ENCODE assay signal across 19 cellular contexts in genomic region chr5:136809382-136809781, GRCh38.
DNase-seq lines count a peak whose midpoint lies in the region; ATAC-seq and TF ChIP-seq lines count a peak whose summit lies in the region.
"Had no signal": no experiment of that assay in that cellular context is flagged by ENCODE, and none has a peak within 500 bp of the region (broad histone marks: within the 10 kb centered on the region; RNA-seq: fewer than 3 reads in every experiment).

No MANE protein-coding gene starts in this region.

- no peak for TF ChIP-seq POLR2A in IMR-90 (IDR thresholded peaks at IDR 0.05; ENCODE audit: low read depth, low read length)

- TF ChIP-seq RAD21 in IMR-90 (IDR thresholded peaks at IDR 0.05; ENCODE audit: low read length), result no peak

- no peak overlapping the region for H3K23ac ChIP-seq in IMR-90 (ENCODE audit: low read depth, low read length)

- H2BK15ac ChIP-seq in IMR-90 (ENCODE audit: low read depth, low read length), result no peak overlapping the region

- no peak overlapping the region for H2AFZ ChIP-seq in IMR-90 (replicated peaks; ENCODE audit: low read length, poor library complexity)

- H3K9me1 ChIP-seq in IMR-90 (ENCODE audit: insufficient read depth, low read length), result 0 out of 2 replicates have a peak, but pooled peaks cover 4% of the 10 kb centered on the region

- H3K56ac ChIP-seq in IMR-90 (ENCODE audit: extremely low read depth, insufficient read depth, low read length), result no peak overlapping the region

- H2AK5ac ChIP-seq in IMR-90 (ENCODE audit: low read depth, low read length), result no peak overlapping the region

- TF ChIP-seq CTCF in Calu3 (IDR thresholded peaks at IDR 0.05; ENCODE audit: unreplicated experiment), result no peak
- no peak for TF ChIP-seq CTCF in IMR-90 (conservative IDR thresholded peaks at IDR 0.05; ENCODE audit: low read depth, low read length)
- TF ChIP-seq CTCF in fibroblast of villous mesenchyme (IDR thresholded peaks at IDR 0.05; ENCODE audit: insufficient read depth, low read depth, low read length), result no peak
- TF ChIP-seq CTCF in WERI-Rb-1 (IDR thresholded peaks at IDR 0.05; ENCODE audit: low read depth, low read length), result no peak

- H3K27me3 Mint-ChIP-seq in Calu3 (ENCODE audit: unreplicated experiment), result no peaks in the 10 kb centered on the region
- H3K27me3 Mint-ChIP-seq: B cell had no signal

- no peaks in the 10 kb centered on the region for H3K36me3 ChIP-seq in IMR-90 (ENCODE audit: control insufficient read depth, insufficient read depth, low read length)
- no peaks in the 10 kb centered on the region for H3K36me3 ChIP-seq in WERI-Rb-1

- no peak overlapping the region for H3K27ac ChIP-seq in IMR-90 (ENCODE audit: insufficient read depth, low read length)
- H3K27ac ChIP-seq in WERI-Rb-1, result no peak overlapping the region
- no peak overlapping the region for H3K27ac ChIP-seq in substantia nigra (ENCODE audit: low read depth, low read length, poor library complexity, severe bottlenecking)
- H3K27ac ChIP-seq: 22Rv1 had no signal

- peak overlapping the region; percentile 26; the same call in 1 of the 2 replicates for H3K4ac ChIP-seq in IMR-90 (ENCODE audit: low read depth, low read length)

- no peak overlapping the region for H3K4me3 ChIP-seq in IMR-90 (ENCODE audit: insufficient read depth, low read depth, low read length)
- H3K4me3 ChIP-seq in fibroblast of villous mesenchyme (ENCODE audit: low read depth, low read length), result no peak overlapping the region
- H3K4me3 ChIP-seq in WERI-Rb-1 (ENCODE audit: low read depth, low read length), result no peak overlapping the region

- H3K18ac ChIP-seq in IMR-90 (ENCODE audit: low read depth, low read length), result no peak overlapping the region

- no CpG with 5 or more reads among the region's 1 CpG for WGBS in IMR-90 (ENCODE audit: extremely low coverage in 2 of 2, insufficient read length in 1 of 2), 2 experiments

- POLR2A ChIA-PET in IMR-90 (lab: Charles Lee; ENCODE audit: unreplicated experiment), result no interaction called here

- H3K36me3 Mint-ChIP-seq in Calu3 (ENCODE audit: insufficient read depth, unreplicated experiment), result no peaks in the 10 kb centered on the region

- ATAC-seq in IMR-90 (ENCODE audit: low read depth) (no peak), GM19463 (IDR thresholded peaks at IDR 0.05; ENCODE audit: unreplicated experiment) (no peak)

- intact Hi-C loops in Calu3 (cut with micrococcal nuclease; ENCODE audit: unreplicated experiment), result loop anchor here (10.0 kb wide), 1 partner anchor 515 kb away; no protein-coding TSS in a partner anchor
- intact Hi-C loops in IMR-90 (cut with micrococcal nuclease), result no loop called here

- no peak overlapping the region for H3K4me2 ChIP-seq in IMR-90 (ENCODE audit: low read depth, low read length)

- 0 out of 2 replicates have a peak overlapping the region, but pooled peaks have one; percentile 10 for H2BK20ac ChIP-seq in IMR-90 (ENCODE audit: low read depth, low read length)

- H3K27ac Mint-ChIP-seq in Calu3 (ENCODE audit: unreplicated experiment), result no peak overlapping the region
- H3K27ac Mint-ChIP-seq: B cell had no signal

- H3K27me3 ChIP-seq in IMR-90 (ENCODE audit: control insufficient read depth, insufficient read depth, low read length) (no peaks in the 10 kb centered on the region), WERI-Rb-1 (ENCODE audit: insufficient read depth, low read depth, severe bottlenecking) (no peaks in the 10 kb centered on the region)

- H2BK120ac ChIP-seq in IMR-90 (ENCODE audit: low read depth, low read length), result no peak overlapping the region

- H2AK9ac ChIP-seq in IMR-90 (replicated peaks; ENCODE audit: low read depth, low read length, poor library complexity), result no peak overlapping the region

- H3K9ac ChIP-seq in IMR-90 (ENCODE audit: low read depth, low read length), result no peak overlapping the region

- no peaks in the 10 kb centered on the region for H3K9me3 Mint-ChIP-seq in Calu3 (ENCODE audit: low read depth, unreplicated experiment)

- BruUV-seq in Calu3 (replicated peaks; lab: Mats Ljungman, UMichigan), result no TSS peak
- BruUV-seq in IMR-90 (replicated peaks; lab: Mats Ljungman, UMichigan), result no TSS peak

- H3K9me3 ChIP-seq in IMR-90 (ENCODE audit: control insufficient read depth, insufficient read depth, low read length) (0 out of 2 replicates have a peak, but pooled peaks cover 1% of the 10 kb centered on the region), WERI-Rb-1 (ENCODE audit: severe bottlenecking) (no peaks in the 10 kb centered on the region)
- H3K9me3 ChIP-seq: Caco-2 had no signal

- no peaks in the 10 kb centered on the region for H3K79me1 ChIP-seq in IMR-90 (ENCODE audit: low read depth in 1 of 2, low read length in 2 of 2)

- H3K4me1 Mint-ChIP-seq in Calu3 (ENCODE audit: low read depth, unreplicated experiment), result peaks cover 9% of the 10 kb centered on the region
- H3K4me1 Mint-ChIP-seq: B cell had no signal

- no peak for DNase-seq in Calu3
- no peak for DNase-seq in IMR-90
- DNase-seq in amniotic epithelial cell (ENCODE audit: low read depth), result peak; percentile 56
- DNase-seq in fibroblast of villous mesenchyme (ENCODE audit: low read depth), result peak; percentile 33
- DNase-seq in WERI-Rb-1, result no peak
- no peak for DNase-seq in substantia nigra (lab: John Stamatoyannopoulos, UW)
- no peak for DNase-seq in effector CD8-positive, alpha-beta T cell (lab: John Stamatoyannopoulos, UW)
- DNase-seq: Caco-2; DMS153; GF-D8; NCI-H1105; NCI-H2081; NCI-H2171 treated with DMSO at 0.1 percent for 48 hours; NK-92 treated with Interleukin-12 subunit alpha and Interleukin-12 subunit beta, amount 100 ng/mL, for 24 hours; RPMI8226; SIG-M5 had no signal

- H3K14ac ChIP-seq in IMR-90 (replicated peaks; ENCODE audit: low read depth, low read length), result no peak overlapping the region

- dilution Hi-C loops in IMR-90 (cut with HindIII; ENCODE audit: low sequenced_read_pairs, unreplicated experiment), result no loop called here

- no peak overlapping the region for H4K8ac ChIP-seq in IMR-90 (ENCODE audit: low read depth in 2 of 2, low read length in 2 of 2)

- in situ Hi-C loops in IMR-90 (cut with MboI; ENCODE audit: low sequenced_read_pairs), result no loop called here

- no peak overlapping the region for H4K5ac ChIP-seq in IMR-90 (ENCODE audit: low read depth, low read length)

- CTCF ChIA-PET in Calu3 (lab: Charles Lee) (no interaction called here), IMR-90 (lab: Yijun Ruan, JAX) (interaction anchor here (0.8 to 1.2 kb wide), 2 partner anchors 9 to 511 kb away, joined by 3 to 4 read pairs; no protein-coding TSS in a partner anchor)

- H4K20me1 ChIP-seq in IMR-90 (ENCODE audit: insufficient read depth, low read length), result no peaks in the 10 kb centered on the region

- H2BK5ac ChIP-seq in IMR-90 (ENCODE audit: low read depth, low read length, poor library complexity, severe bottlenecking), result no peak overlapping the region

- peak overlapping the region; percentile 13 for H3K4me3 Mint-ChIP-seq in Calu3 (ENCODE audit: low read depth, unreplicated experiment)
- H3K4me3 Mint-ChIP-seq: B cell had no signal

- no peaks in the 10 kb centered on the region for H3K4me1 ChIP-seq in IMR-90 (ENCODE audit: control insufficient read depth, insufficient read depth, low read length)
- H3K4me1 ChIP-seq: Caco-2 had no signal

- no peak overlapping the region for H4K91ac ChIP-seq in IMR-90 (ENCODE audit: insufficient read depth, low read depth, low read length)

TF ChIP-seq in IMR-90, 13 proteins besides CTCF, POLR2A, EP300 and RAD21:
- no peak for TF ChIP-seq RCOR1 (IDR thresholded peaks at IDR 0.05; ENCODE audit: insufficient replicate concordance, low read length)

Comparison
In these comparisons a context has a peak if more than half of its experiments do, and no peak if none do; other contexts are left out.
1. DNase-seq: peak in amniotic epithelial cell (single experiment) and fibroblast of villous mesenchyme (single experiment); none in Calu3 (single experiment), IMR-90 (single experiment), WERI-Rb-1 (single experiment), substantia nigra (0 of 49) and effector CD8-positive, alpha-beta T cell (single experiment).